19 cellular contexts compared by ENCODE assay signal in genomic region chr1:26630634-26631033, GRCh38.
"Had no signal": no experiment of that assay in that cellular context is flagged by ENCODE, and none has a peak within 500 bp of the region (broad histone marks: within the 10 kb centered on the region; RNA-seq: fewer than 3 reads in every experiment).

No MANE protein-coding gene starts in this region.

- H3K27ac Mint-ChIP-seq: activated CD4-positive, alpha-beta T cell treated with anti-CD3 and anti-CD28 coated beads, Interleukin-2, amount 10 ng/mL, durations not matched to agents 7 days and 5 days; activated CD8-positive, alpha-beta T cell treated with anti-CD3 and anti-CD28 coated beads, Interleukin-2, amount 10 ng/mL, durations not matched to agents 7 days and 5 days; activated naive CD4-positive, alpha-beta T cell treated with anti-CD3 and anti-CD28 coated beads, Interleukin-2, amount 10 ng/mL, durations not matched to agents 7 days and 5 days; activated naive CD8-positive, alpha-beta T cell treated with anti-CD3 and anti-CD28 coated beads, Interleukin-2, amount 50 U/mL, for 24 hours; brain; endodermal cell; stimulated activated naive CD8-positive, alpha-beta T cell treated with anti-CD3 and anti-CD28 coated beads, Interleukin-15, Interleukin-2, amounts not matched to agents 100 ng/mL and 50 ng/mL, for 24 hours had no signal

- DNase-seq: activated CD4-positive, alpha-beta T cell treated with anti-CD3 and anti-CD28 coated beads, Interleukin-2, amount 10 ng/mL, durations not matched to agents 7 days and 5 days; activated CD8-positive, alpha-beta T cell treated with anti-CD3 and anti-CD28 coated beads, Interleukin-2, amount 10 ng/mL, durations not matched to agents 7 days and 5 days; activated effector memory CD4-positive, alpha-beta T cell treated with Interleukin-2 at 50 U/mL for 16 hours; activated naive CD4-positive, alpha-beta T cell treated with anti-CD3 and anti-CD28 coated beads, Interleukin-2, amount 10 ng/mL, durations not matched to agents 7 days and 5 days; activated naive CD8-positive, alpha-beta T cell treated with anti-CD3 and anti-CD28 coated beads, Interleukin-2, amount 50 U/mL, for 24 hours; activated T-cell treated with anti-CD3 and anti-CD28 coated beads, Interleukin-2, amount 50 U/mL, for 48 hours; anterior cingulate cortex; caudate nucleus; endodermal cell; hypothalamus; spleen; T-helper 1 cell; T-helper 9 cell; transverse colon had no signal

- H3K4me1 Mint-ChIP-seq: activated CD4-positive, alpha-beta T cell treated with anti-CD3 and anti-CD28 coated beads, Interleukin-2, amount 10 ng/mL, durations not matched to agents 7 days and 5 days; activated naive CD4-positive, alpha-beta T cell treated with anti-CD3 and anti-CD28 coated beads, Interleukin-2, amount 10 ng/mL, durations not matched to agents 7 days and 5 days; activated naive CD8-positive, alpha-beta T cell treated with anti-CD3 and anti-CD28 coated beads, Interleukin-2, amount 50 U/mL, for 24 hours; brain; endodermal cell had no signal

- H3K27me3 ChIP-seq: spleen, suprapubic skin, transverse colon had no signal

- H3K4me3 Mint-ChIP-seq: activated CD4-positive, alpha-beta T cell treated with anti-CD3 and anti-CD28 coated beads, Interleukin-2, amount 10 ng/mL, durations not matched to agents 7 days and 5 days; activated CD8-positive, alpha-beta T cell treated with anti-CD3 and anti-CD28 coated beads, Interleukin-2, amount 10 ng/mL, durations not matched to agents 7 days and 5 days; activated naive CD4-positive, alpha-beta T cell treated with anti-CD3 and anti-CD28 coated beads, Interleukin-2, amount 10 ng/mL, durations not matched to agents 7 days and 5 days; activated naive CD8-positive, alpha-beta T cell treated with anti-CD3 and anti-CD28 coated beads, Interleukin-2, amount 50 U/mL, for 24 hours; brain; endodermal cell; stimulated activated naive CD8-positive, alpha-beta T cell treated with anti-CD3 and anti-CD28 coated beads, Interleukin-15, Interleukin-2, amounts not matched to agents 100 ng/mL and 50 ng/mL, for 24 hours had no signal

- H3K9me3 ChIP-seq: spleen, suprapubic skin, transverse colon had no signal

- H3K4me3 ChIP-seq: spleen, suprapubic skin, transverse colon had no signal

- H3K36me3 Mint-ChIP-seq: activated naive CD4-positive, alpha-beta T cell treated with anti-CD3 and anti-CD28 coated beads, Interleukin-2, amount 10 ng/mL, durations not matched to agents 7 days and 5 days; brain had no signal

- H3K27me3 Mint-ChIP-seq: activated naive CD8-positive, alpha-beta T cell treated with anti-CD3 and anti-CD28 coated beads, Interleukin-2, amount 50 U/mL, for 24 hours; brain; stimulated activated naive CD8-positive, alpha-beta T cell treated with anti-CD3 and anti-CD28 coated beads, Interleukin-15, Interleukin-2, amounts not matched to agents 100 ng/mL and 50 ng/mL, for 24 hours had no signal

- ATAC-seq: activated CD4-positive, CD25-positive, alpha-beta regulatory T cell treated with anti-CD3 and anti-CD28 coated beads, Interleukin-2, amount 50 U/mL, for 24 hours; activated CD8-positive, alpha-beta T cell treated with anti-CD3 and anti-CD28 coated beads, Interleukin-2, amount 10 ng/mL, durations not matched to agents 7 days and 5 days; activated naive CD8-positive, alpha-beta T cell treated with anti-CD3 and anti-CD28 coated beads, Interleukin-2, amount 50 U/mL, for 24 hours; SK-N-SH treated with all-trans-retinoic acid at 6 μM for 48 hours had no signal

- H3K9me3 Mint-ChIP-seq: activated CD4-positive, alpha-beta T cell treated with anti-CD3 and anti-CD28 coated beads, Interleukin-2, amount 10 ng/mL, durations not matched to agents 7 days and 5 days; activated naive CD8-positive, alpha-beta T cell treated with anti-CD3 and anti-CD28 coated beads, Interleukin-2, amount 50 U/mL, for 24 hours; brain; stimulated activated naive CD8-positive, alpha-beta T cell treated with anti-CD3 and anti-CD28 coated beads, Interleukin-15, Interleukin-2, amounts not matched to agents 100 ng/mL and 50 ng/mL, for 24 hours had no signal

- H3K27ac ChIP-seq: suprapubic skin, transverse colon had no signal

- H3K4me1 ChIP-seq: transverse colon had no signal

- H3K36me3 ChIP-seq: spleen, suprapubic skin, transverse colon had no signal
